In genomic region chr12:102946042-102946441, GRCh38 we compare ENCODE assay signal across 1 cellular context.
TF ChIP-seq lines count a peak whose summit lies in the region.

No MANE protein-coding gene starts in this region.

TF ChIP-seq in HepG2, 621 proteins besides CTCF, POLR2A, EP300 and RAD21:
- TF ChIP-seq RCOR2 (CRISPR knock-in tag; IDR thresholded peaks at IDR 0.05) (no peak), ZNF563 (CRISPR knock-in tag; IDR thresholded peaks at IDR 0.05) (peak; percentile 60; the same call in 1 of the 2 replicates)
